ENCODE assay signal across 20 cellular contexts in the genomic region with DNA sequence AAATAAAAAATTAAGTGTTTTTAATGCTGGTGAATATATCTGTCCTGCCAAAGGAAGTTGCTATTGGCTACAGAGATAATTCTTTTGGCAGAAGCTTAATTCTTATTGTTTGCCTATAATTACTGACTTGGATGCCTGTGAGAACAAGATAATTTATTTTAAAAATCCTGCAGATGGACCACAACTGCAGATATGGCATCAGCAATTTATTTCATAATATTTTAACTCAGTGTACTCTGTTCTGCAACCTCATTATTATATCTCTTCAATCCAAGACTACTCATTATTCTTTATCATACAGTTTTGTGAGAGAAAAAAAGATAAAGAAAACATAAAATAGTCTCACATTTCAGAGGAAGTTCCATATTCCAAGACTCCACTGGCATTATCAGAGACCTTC.
"Had no signal": no experiment of that assay in that cellular context is flagged by ENCODE, and none has a peak within 500 bp of the region (broad histone marks: within the 10 kb centered on the region; RNA-seq: fewer than 3 reads in every experiment).

No MANE protein-coding gene starts in this region.

- H3K27me3 ChIP-seq: colonic mucosa, neutrophil, pancreas, right lobe of liver, tibial nerve, upper lobe of left lung had no signal

- H3K4me3 ChIP-seq: colonic mucosa, lung, mucosa of descending colon, pancreas, right lobe of liver, thoracic aorta, tibial nerve, upper lobe of left lung had no signal

- ATAC-seq: esophagus mucosa; mucosa of descending colon; natural killer cell treated with Interleukin-12 subunit alpha and Interleukin-12 subunit beta and Interleukin-15 and Interleukin-18, amount 100 ng/mL, for 72 hours; pancreas; right lobe of liver; stimulated activated naive B cell treated with anti-CD40 and anti-IgM and Interleukin-4, amounts not matched to agents 10 μg/mL and 1 μg/mL and 100 μg/mL, for 72 hours had no signal

- H3K27ac ChIP-seq: colonic mucosa, epithelial cell of prostate, neutrophil, pancreas, right lobe of liver, thoracic aorta, tibial nerve, upper lobe of left lung had no signal

- H3K9me3 ChIP-seq: colonic mucosa, mucosa of descending colon, neutrophil, pancreas, right lobe of liver, thoracic aorta, tibial nerve, upper lobe of left lung had no signal

- H3K4me1 ChIP-seq: colonic mucosa, pancreas, right lobe of liver, upper lobe of left lung had no signal

- H3K36me3 ChIP-seq: colonic mucosa, neutrophil, pancreas, right lobe of liver, thoracic aorta, tibial nerve, upper lobe of left lung had no signal

- DNase-seq: colonic mucosa; effector CD8-positive, alpha-beta T cell; endodermal cell; foreskin melanocyte; mucosa of descending colon; naive B cell; pancreas; right lobe of liver; small intestine; stimulated activated CD4-positive, alpha-beta T cell treated with anti-CD3 and anti-CD28 coated beads, Interleukin-15, amount 100 ng/mL, for 24 hours; stimulated activated CD4-positive, alpha-beta T cell treated with anti-CD3 and anti-CD28 coated beads, Interleukin-2, amount 100 ng/mL, for 48 hours; stimulated activated naive B cell treated with anti-CD40 and anti-IgM and Interleukin-4, amounts not matched to agents 10 μg/mL and 1 μg/mL and 100 μg/mL, for 72 hours; upper lobe of left lung had no signal
